ENCODE assay signal across 21 cellular contexts in genomic region chr16:14611660-14612059, GRCh38.
"Had no signal": no experiment of that assay in that cellular context is flagged by ENCODE, and none has a peak within 500 bp of the region (broad histone marks: within the 10 kb centered on the region; RNA-seq: fewer than 3 reads in every experiment).

No MANE protein-coding gene starts in this region.

- H3K27ac ChIP-seq: RWPE1, SJCRH30 had no signal

- DNase-seq: Kasumi-1, KG1, MM.1S, NCI-H1092 treated with DMSO at 0.1 percent for 48 hours, NCI-H1436, NCI-H187, NCI-H2029, NCI-H2081 treated with DMSO at 0.1 percent for 48 hours, NCI-H2171, NCI-H226, NCI-H446, NCI-H510A, NCI-H524 treated with DMSO at 0.1 percent for 48 hours, NCI-H69, NCI-H774, PC-3, SHP77 treated with DMSO at 0.1 percent for 48 hours, SJCRH30 had no signal

- H3K9me3 ChIP-seq: SJCRH30 had no signal

- H3K27me3 ChIP-seq: SJCRH30 had no signal

- H3K4me1 ChIP-seq: SJCRH30 had no signal

- H3K4me3 ChIP-seq: SJCRH30 had no signal

- ATAC-seq: Panc1, PC-3, SK-N-SH treated with all-trans-retinoic acid at 6 μM for 48 hours had no signal
